11 cellular contexts compared by ENCODE assay signal in the genomic region with DNA sequence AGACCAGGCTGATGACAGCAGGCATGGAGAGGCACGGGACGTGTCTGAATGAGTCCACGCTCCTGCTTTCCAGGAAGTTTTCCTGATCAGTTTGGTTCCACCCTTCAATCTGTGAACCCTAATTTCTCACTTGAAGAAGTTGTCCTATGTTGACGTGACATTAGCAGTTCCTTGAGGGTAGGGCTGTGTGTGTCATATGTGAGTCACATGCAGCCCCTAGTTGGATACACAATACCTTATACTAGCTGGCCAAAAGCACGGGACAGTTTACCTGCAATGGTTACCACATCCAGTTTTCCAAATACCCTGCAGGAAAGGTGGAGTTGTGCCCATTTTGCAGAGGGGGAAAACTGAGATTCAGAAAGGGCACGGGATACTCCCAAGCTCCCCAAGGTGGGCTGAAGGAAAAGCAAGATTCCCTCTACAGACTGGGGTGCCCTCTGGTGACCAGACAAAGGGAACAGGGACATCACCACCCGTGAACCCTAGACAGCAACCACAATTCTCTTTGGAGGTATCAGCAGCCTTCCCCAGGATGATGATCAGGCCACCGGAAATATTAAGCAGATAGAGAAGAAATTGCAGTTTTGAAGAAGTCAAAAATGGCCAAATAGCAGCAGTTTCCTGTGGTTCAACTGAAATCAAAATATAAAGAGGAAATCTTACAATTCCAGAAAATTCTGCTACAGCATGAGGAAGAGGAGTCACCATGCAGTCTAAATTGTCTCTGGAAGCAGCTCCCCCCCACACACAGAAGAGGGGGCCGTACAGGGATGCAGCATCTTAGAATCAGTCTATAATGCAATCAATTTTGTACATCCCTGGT.
DNase-seq lines count a peak whose midpoint lies in the region; ATAC-seq and TF ChIP-seq lines count a peak whose summit lies in the region.
"Had no signal": no experiment of that assay in that cellular context is flagged by ENCODE, and none has a peak within 500 bp of the region (broad histone marks: within the 10 kb centered on the region; RNA-seq: fewer than 3 reads in every experiment).

No MANE protein-coding gene starts in this region.

- DNase-seq in activated naive CD4-positive, alpha-beta T cell treated with anti-CD3 and anti-CD28 coated beads for 36 hours = peak; percentile 19
- DNase-seq in activated naive CD4-positive, alpha-beta T cell (lab: John Stamatoyannopoulos, UW) = no peak
- DNase-seq in NB4 (ENCODE audit: low read depth) (peak; percentile 73), choroid plexus epithelial cell (ENCODE audit: low read depth) (no peak), psoas muscle (no peak), midbrain (lab: John Stamatoyannopoulos, UW) (no peak)
- DNase-seq in stimulated activated CD4-positive, alpha-beta T cell treated with anti-CD3 and anti-CD28 coated beads, Interleukin-2, amount 100 ng/mL, for 48 hours = no peak
- DNase-seq: activated CD8-positive, alpha-beta memory T cell treated with anti-CD3 and anti-CD28 coated beads, Interleukin-2, amount 50 U/mL, for 4 hours; RPMI8226; stimulated activated CD8-positive, alpha-beta memory T cell treated with anti-CD3 and anti-CD28 coated beads, Interleukin-4, amount 100 ng/mL, for 48 hours had no signal

- peak; percentile 21 for TF ChIP-seq CTCF in NB4 (IDR thresholded peaks at IDR 0.05; ENCODE audit: low read depth, low read length)
- peak; percentile 30 for TF ChIP-seq CTCF in choroid plexus epithelial cell (conservative IDR thresholded peaks at IDR 0.05; ENCODE audit: low read depth, low read length)
- TF ChIP-seq CTCF in psoas muscle (IDR thresholded peaks at IDR 0.05) = peak; percentile 18

- peak in 1 of 4 donors; percentile 60 for ATAC-seq in psoas muscle
- no peak for ATAC-seq in HG02642 (IDR thresholded peaks at IDR 0.05; ENCODE audit: poor library complexity, unreplicated experiment)

- intact Hi-C loops in activated naive CD4-positive, alpha-beta T cell treated with anti-CD3 and anti-CD28 coated beads for 36 hours (cut with micrococcal nuclease) = loop anchor here (1.0 to 2.0 kb wide), 2 partner anchors 150 to 238 kb away; no protein-coding TSS in a partner anchor
- intact Hi-C loops in psoas muscle (cut with DNase I) = loop anchor here in 1 of 2 donors (5.0 to 10.0 kb wide), 2 partner anchors 152 to 240 kb away; no protein-coding TSS in a partner anchor

- H3K9me3 ChIP-seq in psoas muscle = no peaks in the 10 kb centered on the region

- WGBS in psoas muscle, 3 donors = 47 to 51% (median 49%) methylated on average over 9 of the region's 9 CpGs

- no peak for TF ChIP-seq POLR2A in NB4 (IDR thresholded peaks at IDR 0.05; ENCODE audit: extremely low read depth, insufficient read length)

- H3K27me3 Mint-ChIP-seq in activated naive CD4-positive, alpha-beta T cell treated with anti-CD3 and anti-CD28 coated beads for 36 hours (ENCODE audit: low read depth) = peaks cover 11% of the 10 kb centered on the region

- H3K27me3 ChIP-seq in psoas muscle (ENCODE audit: insufficient read depth in 3 of 3, low read length in 2 of 3) = peaks cover 0 to 30% (median 4%) of the 10 kb centered on the region in 3 donors

- peaks cover 5% of the 10 kb centered on the region for H3K4me1 Mint-ChIP-seq in activated naive CD4-positive, alpha-beta T cell treated with anti-CD3 and anti-CD28 coated beads for 36 hours (ENCODE audit: low read depth)

- H3K27ac ChIP-seq in psoas muscle = no peak overlapping the region

- H3K36me3 Mint-ChIP-seq in activated naive CD4-positive, alpha-beta T cell treated with anti-CD3 and anti-CD28 coated beads for 36 hours (ENCODE audit: low read depth) = no peaks in the 10 kb centered on the region

- H3K4me3 ChIP-seq in NB4 (ENCODE audit: low read depth, low read length) (no peak overlapping the region), choroid plexus epithelial cell (ENCODE audit: low read depth, low read length) (no peak overlapping the region), psoas muscle (no peak overlapping the region)

- H3K27ac Mint-ChIP-seq in activated naive CD4-positive, alpha-beta T cell treated with anti-CD3 and anti-CD28 coated beads for 36 hours = no peak overlapping the region

- H3K36me3 ChIP-seq in psoas muscle (ENCODE audit: insufficient read depth in 1 of 2, low read depth in 1 of 2) = no peaks in the 10 kb centered on the region

- no peak overlapping the region for H3K4me3 Mint-ChIP-seq in activated naive CD4-positive, alpha-beta T cell treated with anti-CD3 and anti-CD28 coated beads for 36 hours

- CTCF ChIA-PET in activated naive CD4-positive, alpha-beta T cell treated with anti-CD3 and anti-CD28 coated beads for 36 hours (lab: Charles Lee) = interaction anchor here (0.5 to 0.9 kb wide), 3 partner anchors 61 to 235 kb away, joined by 3 read pairs; no protein-coding TSS in a partner anchor

- no peaks in the 10 kb centered on the region for H3K4me1 ChIP-seq in psoas muscle

- H3K9me3 Mint-ChIP-seq in activated naive CD4-positive, alpha-beta T cell treated with anti-CD3 and anti-CD28 coated beads for 36 hours = no peaks in the 10 kb centered on the region

Comparison
In these comparisons a context has a peak if more than half of its experiments do, and no peak if none do; other contexts are left out.
1. DNase-seq: peak in activated naive CD4-positive, alpha-beta T cell treated with anti-CD3 and anti-CD28 coated beads for 36 hours (single experiment) and NB4 (single experiment); none in activated naive CD4-positive, alpha-beta T cell (0 of 4), choroid plexus epithelial cell (single experiment), psoas muscle (0 of 2), stimulated activated CD4-positive, alpha-beta T cell treated with anti-CD3 and anti-CD28 coated beads, Interleukin-2, amount 100 ng/mL, for 48 hours (0 of 2) and midbrain (single experiment).
2. Peak in every context shown above with its lines, with median percentiles within 50 percentile points of each other: CTCF ChIP-seq.